In genomic region chr21:42234026-42234425, GRCh38 we compare ENCODE assay signal across 8 cellular contexts. TPM values are rescaled to one million over a fixed set of nuclear protein-coding genes. Genes with fewer than 3 reads are reported as not detected.
DNase-seq lines count a peak whose midpoint lies in the region; ATAC-seq and TF ChIP-seq lines count a peak whose summit lies in the region.

No MANE protein-coding gene starts in this region.

- no peaks in the 10 kb centered on the region for H3K79me2 ChIP-seq in GM23248 (ENCODE audit: insufficient read depth)

- POLR2A ChIA-PET in Panc1 (lab: Charles Lee) = no interaction called here

- H3K4me1 ChIP-seq in GM23248 (ENCODE audit: insufficient read depth) = peaks cover 3% of the 10 kb centered on the region; the same call in 1 of the 2 replicates
- peaks cover 15% of the 10 kb centered on the region for H3K4me1 ChIP-seq in Panc1 (ENCODE audit: control insufficient read depth, insufficient read depth, low read length)
- H3K4me1 ChIP-seq in esophagus (ENCODE audit: control insufficient read depth in 2 of 2, insufficient read depth in 2 of 2, low read length in 1 of 2) = peaks cover 10 to 34% of the 10 kb centered on the region in 2 donors

- no peak for TF ChIP-seq CTCF in Panc1 (IDR thresholded peaks at IDR 0.05)

- 41 to 44% methylated on average over 8 of the region's 8 CpGs for WGBS in GM23248 (ENCODE audit: low coverage in 1 of 2, low lambda C conversion rate in 2 of 2, missing lambda C conversion rate in 2 of 2), 2 experiments
- 50 to 55% methylated on average over 8 of the region's 8 CpGs for WGBS in esophagus, 2 donors

- H3K27ac ChIP-seq in GM23248 (no peak overlapping the region), Panc1 (ENCODE audit: low read length) (peak overlapping the region; percentile 57; the same call in 1 of the 2 replicates), esophagus (ENCODE audit: low read depth in 2 of 2, low read length in 1 of 2) (peak overlapping the region; percentile 43 to 89)

- H3K9me2 ChIP-seq in GM23248 (ENCODE audit: insufficient read depth) = no peaks in the 10 kb centered on the region

- peak overlapping the region; percentile 70 for H3K4me2 ChIP-seq in GM23248 (ENCODE audit: unreplicated experiment)

- H3K27me3 ChIP-seq in GM23248 (replicated peaks; ENCODE audit: insufficient read depth) = peaks cover 71% of the 10 kb centered on the region
- H3K27me3 ChIP-seq in Panc1 (ENCODE audit: control insufficient read depth, insufficient read depth, low read length) = no peaks in the 10 kb centered on the region
- no peaks in the 10 kb centered on the region for H3K27me3 ChIP-seq in esophagus (ENCODE audit: control insufficient read depth in 1 of 2, insufficient read depth in 2 of 2, low read length in 2 of 2)

- no peaks in the 10 kb centered on the region for H4K20me1 ChIP-seq in GM23248 (ENCODE audit: insufficient read depth)

- CTCF ChIA-PET in Panc1 (lab: Charles Lee) = no interaction called here

- no peak overlapping the region for H3K9ac ChIP-seq in GM23248

- DNase-seq in GM23248 = no peak
- no peak for DNase-seq in Panc1 (ENCODE audit: low read depth, low spot score)
- no peak for DNase-seq in sciatic nerve (ENCODE audit: low spot score)
- no peak for DNase-seq in NCI-H524 treated with DMSO at 0.1 percent for 48 hours (lab: John Stamatoyannopoulos, UW)
- no peak for DNase-seq in RKO (ENCODE audit: low spot score)

- no peaks in the 10 kb centered on the region for H3K9me3 ChIP-seq in GM23248 (ENCODE audit: low read depth)
- no peaks in the 10 kb centered on the region for H3K9me3 ChIP-seq in Panc1 (ENCODE audit: control insufficient read depth, insufficient read depth, low read depth, low read length)
- no peaks in the 10 kb centered on the region for H3K9me3 ChIP-seq in esophagus (ENCODE audit: control insufficient read depth in 2 of 2, insufficient read depth in 1 of 2, low read depth in 1 of 2, low read length in 1 of 2)

- no TSS peak for BruUV-seq in Panc1 (replicated peaks; lab: Mats Ljungman, UMichigan)

- no peaks in the 10 kb centered on the region for H3K36me3 ChIP-seq in GM23248 (ENCODE audit: low read depth)
- H3K36me3 ChIP-seq in Panc1 (ENCODE audit: control insufficient read depth, insufficient read depth, low read length) = no peaks in the 10 kb centered on the region
- no peaks in the 10 kb centered on the region for H3K36me3 ChIP-seq in esophagus (ENCODE audit: control insufficient read depth in 2 of 2, insufficient read depth in 2 of 2, low read length in 1 of 2)

- H3F3A ChIP-seq in GM23248 (ENCODE audit: insufficient read depth) = no peaks in the 10 kb centered on the region

- no peak for ATAC-seq in Panc1
- peak; percentile 1 for ATAC-seq in sciatic nerve
- ATAC-seq in GM19023 (IDR thresholded peaks at IDR 0.05; ENCODE audit: unreplicated experiment) = no peak
- no peak for ATAC-seq in HG03095 (IDR thresholded peaks at IDR 0.05; ENCODE audit: unreplicated experiment)

- 0 out of 2 replicates have a peak overlapping the region, but pooled peaks have one; percentile 73 for H2AFZ ChIP-seq in GM23248

- H3K4me3 ChIP-seq in GM23248 (no peak overlapping the region), Panc1 (ENCODE audit: low read depth in 2 of 2, low read length in 2 of 2) (peak overlapping the region; percentile 34 to 49; a peak in 3 of 4 replicates), esophagus (ENCODE audit: low read depth in 1 of 2, low read length in 2 of 2) (no peak overlapping the region)

- intact Hi-C loops in Panc1 (cut with micrococcal nuclease; ENCODE audit: unreplicated experiment) = no loop called here
- intact Hi-C loops in sciatic nerve (cut with DNase I) = no loop called here

- in situ Hi-C loops in GM23248 (cut with MboI) = no loop called here
- in situ Hi-C loops in Panc1 (cut with HindIII; ENCODE audit: low pct_unique_long_range_greater_than_20kb, low sequenced_read_pairs) = no loop called here

RNA-seq across cellular contexts. Expression of gene ABCG1, which starts 15.1 kb away (rescaled TPM):
- total RNA-seq in GM23248 (2014; rRNA removed; shearing (Covaris generic)) = not detected in 2 replicates
- 0.08 TPM in 1 of 2 replicates, not detected in the other for polyA plus RNA-seq in GM23248 (2016; fragmentation: Nextera tagmentation; extraction: Ambion mirVana)
- 0.80 TPM for total RNA-seq in Panc1 (2021; ENCODE audit: unreplicated experiment)
- 2.0 TPM for polyA plus RNA-seq in Panc1 (2012; ENCODE audit: insufficient read length)
- polyA plus RNA-seq in esophagus = 1 to 10 TPM; 2.8 TPM
- total RNA-seq in sciatic nerve = 44.2 TPM

Comparison
In these comparisons a context has a peak if more than half of its experiments do, and no peak if none do; other contexts are left out.
1. H3K4me3 ChIP-seq: peak in Panc1 (2 of 2); none in GM23248 (single experiment) and esophagus (0 of 2).
2. RNA of gene ABCG1, which starts 15.1 kb away (total RNA-seq): 44.2 TPM in sciatic nerve (single experiment); 0.80 TPM in Panc1 (single experiment) and not detected in GM23248; every median in the first group is over 10 times any median in the second.